1 cellular context compared by ENCODE assay signal in the genomic region with DNA sequence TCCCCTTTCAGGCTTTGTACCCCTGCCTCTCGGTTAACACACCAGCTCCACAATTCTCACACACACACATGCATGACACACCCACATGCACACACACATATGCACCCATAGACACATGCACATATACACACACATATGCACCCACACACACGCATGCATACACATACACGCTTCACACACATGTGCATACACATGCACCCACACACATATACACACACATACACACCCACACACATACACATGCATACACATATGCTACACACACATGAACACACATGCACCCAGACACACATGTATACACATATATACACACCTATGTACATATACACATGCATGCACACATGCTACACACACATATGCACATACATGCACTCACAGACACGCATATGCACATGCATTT.
TF ChIP-seq lines count a peak whose summit lies in the region.

No MANE protein-coding gene starts in this region.

TF ChIP-seq in K562, 482 proteins besides CTCF, POLR2A, EP300 and RAD21 (continued from another document):
- TF ChIP-seq, protein P1, sequence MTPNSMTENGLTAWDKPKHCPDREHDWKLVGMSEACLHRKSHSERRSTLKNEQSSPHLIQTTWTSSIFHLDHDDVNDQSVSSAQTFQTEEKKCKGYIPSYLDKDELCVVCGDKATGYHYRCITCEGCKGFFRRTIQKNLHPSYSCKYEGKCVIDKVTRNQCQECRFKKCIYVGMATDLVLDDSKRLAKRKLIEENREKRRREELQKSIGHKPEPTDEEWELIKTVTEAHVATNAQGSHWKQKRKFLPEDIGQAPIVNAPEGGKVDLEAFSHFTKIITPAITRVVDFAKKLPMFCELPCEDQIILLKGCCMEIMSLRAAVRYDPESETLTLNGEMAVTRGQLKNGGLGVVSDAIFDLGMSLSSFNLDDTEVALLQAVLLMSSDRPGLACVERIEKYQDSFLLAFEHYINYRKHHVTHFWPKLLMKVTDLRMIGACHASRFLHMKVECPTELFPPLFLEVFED (CRISPR knock-in tag; conservative IDR thresholded peaks at IDR 0.05) = 0 out of 2 replicates have a peak, but pooled peaks have one; percentile 38
- TF ChIP-seq ZNF77 (CRISPR knock-in tag; IDR thresholded peaks at IDR 0.05) (no peak), MTA2 (IDR thresholded peaks at IDR 0.05; ENCODE audit: low read depth) (no peak)
